In the genomic region with DNA sequence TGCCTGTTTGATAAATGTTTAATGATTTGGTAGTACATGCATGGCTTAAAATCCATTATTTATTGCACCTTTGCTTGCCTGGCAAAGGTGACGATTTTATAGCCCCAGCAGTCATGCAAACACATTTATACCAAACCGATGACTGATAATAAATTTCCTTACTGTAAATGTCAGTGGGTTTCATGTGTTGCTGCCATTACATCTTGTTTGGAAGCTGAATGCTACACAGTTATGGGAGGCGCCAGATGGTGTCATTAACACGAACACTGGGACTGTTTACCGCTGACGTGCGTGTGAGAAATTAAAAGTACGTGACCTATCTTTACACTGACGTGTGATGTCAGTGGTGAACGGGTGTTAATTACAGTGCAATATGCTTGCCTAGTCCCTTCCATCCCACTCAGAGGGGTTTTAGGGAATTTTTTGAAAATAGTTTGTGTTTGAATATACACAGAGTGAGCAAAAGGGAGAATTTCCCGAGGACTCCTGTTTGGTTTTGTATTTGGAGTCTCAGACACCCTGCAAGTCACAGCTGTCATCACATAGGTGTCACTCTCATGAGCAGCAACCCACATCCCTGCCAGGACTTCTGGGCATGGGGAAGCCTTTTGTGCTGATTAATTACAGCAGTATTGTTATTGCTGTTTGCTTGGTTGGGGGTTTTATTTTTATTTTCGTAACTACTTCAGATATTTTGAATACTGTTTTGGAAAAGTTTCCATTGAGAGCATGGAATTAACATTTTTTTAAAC, we compare ENCODE assay signal across 13 cellular contexts.
DNase-seq lines count a peak whose midpoint lies in the region; TF ChIP-seq lines count a peak whose summit lies in the region.
"Had no signal": no experiment of that assay in that cellular context is flagged by ENCODE, and none has a peak within 500 bp of the region (broad histone marks: within the 10 kb centered on the region; RNA-seq: fewer than 3 reads in every experiment).

No MANE protein-coding gene starts in this region.

- no peak overlapping the region for H3K4me2 ChIP-seq in hepatocyte

- H3K27me3 ChIP-seq in left ventricle myocardium inferior (ENCODE audit: low read depth) (no peaks in the 10 kb centered on the region), hepatocyte (no peaks in the 10 kb centered on the region)
- H3K27me3 ChIP-seq: ovary had no signal

- intact Hi-C loops in left ventricle myocardium inferior (cut with micrococcal nuclease), result no loop called here

- no peaks in the 10 kb centered on the region for H3K9me2 ChIP-seq in hepatocyte (replicated peaks; ENCODE audit: insufficient read depth)

- H3K4me1 ChIP-seq in left ventricle myocardium inferior, result peaks cover 43% of the 10 kb centered on the region
- no peaks in the 10 kb centered on the region for H3K4me1 ChIP-seq in hepatocyte (ENCODE audit: insufficient read depth)

- TF ChIP-seq CTCF in left ventricle myocardium inferior (IDR thresholded peaks at IDR 0.05; ENCODE audit: borderline replicate concordance), result no peak
- no peak for TF ChIP-seq CTCF in hepatocyte (IDR thresholded peaks at IDR 0.05; ENCODE audit: poor library complexity)

- H3K4me3 ChIP-seq in left ventricle myocardium inferior (peak overlapping the region; percentile 43), hepatocyte (no peak overlapping the region)
- H3K4me3 ChIP-seq: ovary had no signal

- 85% methylated on average over 12 of the region's 12 CpGs for WGBS in hepatocyte (ENCODE audit: low lambda C conversion rate, missing lambda C conversion rate)

- H4K20me1 ChIP-seq in hepatocyte (ENCODE audit: insufficient read depth, poor library complexity, severe bottlenecking), result no peaks in the 10 kb centered on the region

- H3K27ac ChIP-seq in left ventricle myocardium inferior (replicated peaks) (peak overlapping the region; percentile 87), hepatocyte (no peak overlapping the region)
- H3K27ac ChIP-seq: ovary had no signal

- H3K9me3 ChIP-seq in left ventricle myocardium inferior (replicated peaks) (peaks cover 18% of the 10 kb centered on the region), hepatocyte (ENCODE audit: low read depth) (no peaks in the 10 kb centered on the region)
- H3K9me3 ChIP-seq: ovary had no signal

- no peaks in the 10 kb centered on the region for H3K79me2 ChIP-seq in hepatocyte

- no peak overlapping the region for H2AFZ ChIP-seq in hepatocyte

- DNase-seq in COR-L47 (lab: John Stamatoyannopoulos, UW) (peak; percentile 85), NCI-H146 (lab: John Stamatoyannopoulos, UW) (peak; percentile 96), NCI-H748 treated with DMSO at 0.1 percent for 48 hours (lab: John Stamatoyannopoulos, UW) (peak; percentile 99), left ventricle myocardium inferior (peak; percentile 43), hepatocyte (ENCODE audit: low spot score) (no peak), ureter (ENCODE audit: low spot score) (no peak), hypothalamus (lab: John Stamatoyannopoulos, UW) (no peak), UCSD-AML1 (lab: John Stamatoyannopoulos, UW; ENCODE audit: unreplicated experiment) (no peak)
- DNase-seq: ACHN; activated CD8-positive, alpha-beta memory T cell treated with anti-CD3 and anti-CD28 coated beads, Interleukin-2, amount 50 U/mL, for 48 hours; activated naive CD8-positive, alpha-beta T cell treated with anti-CD3 and anti-CD28 coated beads for 36 hours; mesenchymal stem cell; ovary had no signal

- H3K36me3 ChIP-seq in left ventricle myocardium inferior (no peaks in the 10 kb centered on the region), hepatocyte (replicated peaks; ENCODE audit: insufficient read depth, low read depth) (no peaks in the 10 kb centered on the region)
- H3K36me3 ChIP-seq: ovary had no signal

Comparison
In these comparisons a context has a peak if more than half of its experiments do, and no peak if none do; other contexts are left out.
1. DNase-seq: peak in COR-L47 (single experiment), NCI-H146 (single experiment), NCI-H748 treated with DMSO at 0.1 percent for 48 hours (single experiment) and left ventricle myocardium inferior (single experiment); none in hepatocyte (single experiment), ureter (single experiment), hypothalamus (0 of 51) and UCSD-AML1 (single experiment).